Comparison of ENCODE assay signal across 21 cellular contexts in genomic region chr14:65239897-65240296, GRCh38.
A peak's percentile ranks its signal among the peaks of the same experiment; 100 is the strongest.
DNase-seq lines count a peak whose midpoint lies in the region; ATAC-seq, FAIRE-seq and TF ChIP-seq lines count a peak whose summit lies in the region.
"Had no signal": no experiment of that assay in that cellular context is flagged by ENCODE, and none has a peak within 500 bp of the region (broad histone marks: within the 10 kb centered on the region; RNA-seq: fewer than 3 reads in every experiment).

No MANE protein-coding gene starts in this region.

- H4K20me1 ChIP-seq in PC-3 (ENCODE audit: low read length) (no peaks in the 10 kb centered on the region), osteoblast (ENCODE audit: insufficient read depth, low read length) (no peaks in the 10 kb centered on the region)

- no peak for DNase-seq in A549 (ENCODE audit: low read depth in 1 of 2, low spot score in 1 of 2)
- DNase-seq in PC-3: no peak
- peak; percentile 68 to 92 for DNase-seq in hippocampal formation (lab: John Stamatoyannopoulos, UW)
- no peak for DNase-seq in osteoblast (ENCODE audit: insufficient read length, low spot score, missing footprints)
- no peak for DNase-seq in NCI-H510A treated with DMSO at 0.1 percent for 48 hours (lab: John Stamatoyannopoulos, UW)
- no peak for DNase-seq in NCI-H774 (lab: John Stamatoyannopoulos, UW)
- DNase-seq in NCI-H524 treated with DMSO at 0.1 percent for 48 hours (lab: John Stamatoyannopoulos, UW): no peak
- DNase-seq: activated CD4-positive, alpha-beta T cell treated with anti-CD3 and anti-CD28 coated beads for 1 hour; activated naive CD8-positive, alpha-beta T cell treated with anti-CD3 and anti-CD28 coated beads, Interleukin-2, amount 50 U/mL, for 24 hours; CD8-positive, alpha-beta T cell; cerebellar nuclear complex; naive B cell; NCI-H1105 treated with DMSO at 0.1 percent for 48 hours; NCI-H446; SIG-M5; stimulated activated CD4-positive, alpha-beta T cell treated with anti-CD3 and anti-CD28 coated beads, Interleukin-12 subunit alpha, Interleukin-12 subunit beta, amount 100 ng/mL, for 4 hours had no signal

- no peaks in the 10 kb centered on the region for H3K27me3 ChIP-seq in PC-3 (ENCODE audit: low read length)
- H3K27me3 ChIP-seq in osteoblast (ENCODE audit: insufficient read depth, low read length): no peaks in the 10 kb centered on the region

- peaks cover 69% of the 10 kb centered on the region for H3K4me1 ChIP-seq in A549
- peaks cover 73% of the 10 kb centered on the region for H3K4me1 ChIP-seq in PC-3 (ENCODE audit: insufficient read depth, low read length)
- peaks cover 46% of the 10 kb centered on the region for H3K4me1 ChIP-seq in osteoblast (ENCODE audit: insufficient read depth, low read length)
- H3K4me1 ChIP-seq: prostate gland had no signal

- H3K4me3 ChIP-seq in A549 (no peak overlapping the region), PC-3 (ENCODE audit: low read length) (no peak overlapping the region), osteoblast (ENCODE audit: insufficient read depth, low read length) (no peak overlapping the region)
- H3K4me3 ChIP-seq: prostate gland had no signal

- H3K36me3 ChIP-seq in PC-3 (ENCODE audit: low read depth, low read length) (no peaks in the 10 kb centered on the region), osteoblast (ENCODE audit: insufficient read depth, low read length) (no peaks in the 10 kb centered on the region)
- H3K36me3 ChIP-seq: prostate gland had no signal

- TF ChIP-seq CTCF in A549 (IDR thresholded peaks at IDR 0.05): no peak
- no peak for TF ChIP-seq CTCF in PC-3 (conservative IDR thresholded peaks at IDR 0.05; ENCODE audit: low read depth, low read length)
- no peak for TF ChIP-seq CTCF in osteoblast (IDR thresholded peaks at IDR 0.05; ENCODE audit: extremely low read depth, low read depth, low read length)

- BruUV-seq in PC-3 (replicated peaks; lab: Mats Ljungman, UMichigan): no TSS peak

- H3K9me2 ChIP-seq in PC-3 (replicated peaks; ENCODE audit: low read length): no peaks in the 10 kb centered on the region

- TF ChIP-seq EP300 in A549 (IDR thresholded peaks at IDR 0.05): no peak

- H3K79me2 ChIP-seq in PC-3 (ENCODE audit: low read length) (peaks cover 3% of the 10 kb centered on the region; the same call in 1 of the 2 replicates), osteoblast (ENCODE audit: insufficient read depth, low read length) (no peaks in the 10 kb centered on the region)

- H3F3A ChIP-seq in PC-3 (ENCODE audit: low read length, unreplicated experiment): peaks cover 5% of the 10 kb centered on the region

- H3K4me2 ChIP-seq in A549 (peak overlapping the region; percentile 64; the same call in 1 of the 3 replicates), PC-3 (ENCODE audit: low read length) (no peak overlapping the region), osteoblast (ENCODE audit: insufficient read depth, low read length) (no peak overlapping the region)
- H3K4me2 ChIP-seq: KMS-11 had no signal

- no peak for TF ChIP-seq POLR2A in A549 (IDR thresholded peaks at IDR 0.05; ENCODE audit: low read length)

- no peak overlapping the region for H3K9ac ChIP-seq in PC-3 (ENCODE audit: low read length)
- H3K9ac ChIP-seq: KMS-11 had no signal

- POLR2A ChIA-PET in A549 (lab: Yijun Ruan, JAX) (interaction anchor here (3.1 kb wide), 1 partner anchor 172 kb away, joined by 21 read pairs; the partner anchor contains the start of gene FUT8), PC-3 (lab: Charles Lee; ENCODE audit: unreplicated experiment) (no interaction called here)

- intact Hi-C loops in PC-3 (cut with micrococcal nuclease): no loop called here

- H2AFZ ChIP-seq in PC-3 (ENCODE audit: low read length): 0 out of 2 replicates have a peak overlapping the region, but pooled peaks have one; percentile 12
- H2AFZ ChIP-seq in osteoblast (ENCODE audit: low read length): no peak overlapping the region

- 100% methylated on average over 1 of the region's 1 CpG for WGBS in A549 (ENCODE audit: missing lambda C conversion rate)

- FAIRE-seq in A549 (lab: Jason Lieb, UNC): no peak

- TF ChIP-seq RAD21 in A549 (conservative IDR thresholded peaks at IDR 0.05 in 1 of 2, IDR thresholded peaks at IDR 0.05 in 1 of 2): no peak

- ATAC-seq in A549: no peak
- no peak for ATAC-seq in PC-3
- no peak for ATAC-seq in HG03565 (IDR thresholded peaks at IDR 0.05; ENCODE audit: unreplicated experiment)
- ATAC-seq: activated naive CD8-positive, alpha-beta T cell treated with anti-CD3 and anti-CD28 coated beads, Interleukin-2, amount 50 U/mL, for 24 hours; activated T-helper 17 cell treated with anti-CD3 and anti-CD28 coated beads, Interleukin-2, amount 50 U/mL, for 72 hours; CD8-positive, alpha-beta T cell; left lobe of liver had no signal

- CTCF ChIA-PET in A549 (lab: Yijun Ruan, JAX) (interaction anchor here (1.5 to 2.3 kb wide), 5 partner anchors 11 to 175 kb away, joined by 3 to 7 read pairs (median 7); no protein-coding TSS in a partner anchor), PC-3 (lab: Charles Lee) (interaction anchor here (0.6 kb wide), 1 partner anchor 937 kb away, joined by 4 read pairs; no protein-coding TSS in a partner anchor)

- H3K27ac ChIP-seq in A549: peak overlapping the region; percentile 74 to 85; a peak in 5 of 6 replicates
- peak overlapping the region; percentile 69; the same call in 1 of the 2 replicates for H3K27ac ChIP-seq in PC-3 (ENCODE audit: low read length)
- H3K27ac ChIP-seq in osteoblast (ENCODE audit: low read depth, low read length): peak overlapping the region; percentile 95
- H3K27ac ChIP-seq: KMS-11, prostate gland had no signal

- no peaks in the 10 kb centered on the region; the same call in 2 of the 3 replicates for H3K9me3 ChIP-seq in A549
- no peaks in the 10 kb centered on the region for H3K9me3 ChIP-seq in PC-3 (ENCODE audit: low read length)
- no peaks in the 10 kb centered on the region for H3K9me3 ChIP-seq in osteoblast (ENCODE audit: low read depth, low read length)
- H3K9me3 ChIP-seq: prostate gland had no signal

TF ChIP-seq in A549, 52 proteins besides CTCF, POLR2A, EP300 and RAD21:
- TF ChIP-seq CBX2 (IDR thresholded peaks at IDR 0.05; ENCODE audit: borderline replicate concordance, low read depth): no peak
- TF ChIP-seq HOXB13 (CRISPR knock-in tag; IDR thresholded peaks at IDR 0.05; ENCODE audit: low read depth): no peak
- no peak for TF ChIP-seq HEYL (CRISPR knock-in tag; IDR thresholded peaks at IDR 0.05)
- TF ChIP-seq PHF8 (IDR thresholded peaks at IDR 0.05; ENCODE audit: borderline replicate concordance, low read depth): no peak
- TF ChIP-seq CBX8 (IDR thresholded peaks at IDR 0.05): no peak
- no peak for TF ChIP-seq RNF2 (IDR thresholded peaks at IDR 0.05; ENCODE audit: borderline replicate concordance, low read depth)
- TF ChIP-seq REST (IDR thresholded peaks at IDR 0.05): no peak
- TF ChIP-seq POLR2AphosphoS2 (conservative IDR thresholded peaks at IDR 0.05; ENCODE audit: low read length): no peak
- no peak for TF ChIP-seq FOSB (CRISPR knock-in tag; IDR thresholded peaks at IDR 0.05)
- no peak for TF ChIP-seq HOXB5 (CRISPR knock-in tag; IDR thresholded peaks at IDR 0.05)
- TF ChIP-seq ELK1 (IDR thresholded peaks at IDR 0.05; ENCODE audit: low read depth, low read length): no peak
- no peak for TF ChIP-seq NPAS2 (CRISPR knock-in tag; IDR thresholded peaks at IDR 0.05; ENCODE audit: borderline replicate concordance)
TF ChIP-seq in A549: peak in this region for 0.

Comparison
In these comparisons a context has a peak if more than half of its experiments do, and no peak if none do; other contexts are left out.
1. DNase-seq: peak in hippocampal formation (2 of 2); none in A549 (0 of 2), PC-3 (single experiment), osteoblast (single experiment), NCI-H510A treated with DMSO at 0.1 percent for 48 hours (single experiment), NCI-H774 (single experiment) and NCI-H524 treated with DMSO at 0.1 percent for 48 hours (single experiment).
2. Peak in every context shown above with its lines, with median percentiles within 50 percentile points of each other: H3K27ac ChIP-seq.